ENCODE assay signal across 28 cellular contexts in genomic region chr5:170110403-170111087, GRCh38. TPM values are rescaled to one million over a fixed set of nuclear protein-coding genes. Genes with fewer than 3 reads are reported as not detected.
"Had no signal": no experiment of that assay in that cellular context is flagged by ENCODE, and none has a peak within 500 bp of the region (broad histone marks: within the 10 kb centered on the region; RNA-seq: fewer than 3 reads in every experiment).

No MANE protein-coding gene starts in this region.

- H3K36me3 Mint-ChIP-seq: naive thymus-derived CD8-positive, alpha-beta T cell had no signal

- H3K4me3 Mint-ChIP-seq: naive thymus-derived CD8-positive, alpha-beta T cell had no signal

- H3K4me1 ChIP-seq: colonic mucosa, heart left ventricle, prostate gland, suprapubic skin, thyroid gland, upper lobe of left lung, uterus had no signal

- H3K36me3 ChIP-seq: colonic mucosa, heart left ventricle, ovary, prostate gland, suprapubic skin, thyroid gland, upper lobe of left lung, uterus had no signal

- H3K9me3 ChIP-seq: colonic mucosa, mucosa of descending colon, ovary, prostate gland, thyroid gland, upper lobe of left lung, uterus had no signal

- FAIRE-seq: endometrium, frontal cortex, islet of Langerhans had no signal

- H3K4me3 ChIP-seq: colonic mucosa, heart left ventricle, mucosa of descending colon, ovary, prostate gland, skin epidermis, suprapubic skin, thyroid gland, upper lobe of left lung, uterus had no signal

- H3K27me3 ChIP-seq: colonic mucosa, heart left ventricle, ovary, thyroid gland, upper lobe of left lung, uterus had no signal

- H3K27ac ChIP-seq: colonic mucosa, heart left ventricle, ovary, prostate gland, skin epidermis, suprapubic skin, thyroid gland, upper lobe of left lung, uterus had no signal

- H3K27ac Mint-ChIP-seq: naive thymus-derived CD8-positive, alpha-beta T cell had no signal

- ATAC-seq: esophagus mucosa; heart left ventricle; left lobe of liver; mucosa of descending colon; naive thymus-derived CD8-positive, alpha-beta T cell; sciatic nerve had no signal

- H3K9me3 Mint-ChIP-seq: naive thymus-derived CD8-positive, alpha-beta T cell had no signal

- H3K4me1 Mint-ChIP-seq: naive thymus-derived CD8-positive, alpha-beta T cell had no signal

- DNase-seq: colonic mucosa; effector CD8-positive, alpha-beta T cell; heart left ventricle; hippocampal formation; mammary epithelial cell; mucosa of descending colon; naive thymus-derived CD8-positive, alpha-beta T cell; ovary; retina; stimulated activated CD4-positive, alpha-beta T cell treated with anti-CD3 and anti-CD28 coated beads, Interleukin-2, amount 100 ng/mL, for 24 hours; stimulated activated naive CD4-positive, alpha-beta T cell treated with Interleukin-2 at 50 U/mL for 16 hours; thyroid gland; upper lobe of left lung; uterus had no signal

RNA-seq across cellular contexts. Expression of gene FOXI1, which starts 4.8 kb away (rescaled TPM):
- total RNA-seq: cerebellum; dermis microvascular lymphatic vessel endothelial cell; fibroblast of lung; frontal cortex; glomerular endothelial cell; heart left ventricle; left lobe of liver; mammary epithelial cell; naive thymus-derived CD8-positive, alpha-beta T cell; ovary; sciatic nerve; thyroid gland; uterus had no signal
- polyA plus RNA-seq: fibroblast of lung; heart left ventricle; mammary epithelial cell; naive thymus-derived CD8-positive, alpha-beta T cell; neural cell; ovary had no signal
